In genomic region chr1:58882322-58882951, GRCh38 we compare ENCODE assay signal across 1 cellular context.
TF ChIP-seq lines count a peak whose summit lies in the region.

No MANE protein-coding gene starts in this region.

TF ChIP-seq in HEK293, 187 proteins besides CTCF, POLR2A, EP300 and RAD21 (continued from another document and continues in another):
- no peak for TF ChIP-seq PRDM4 (tag by site-specific recombination; IDR thresholded peaks at IDR 0.05)
- TF ChIP-seq ZNF707 (tag by site-specific recombination; IDR thresholded peaks at IDR 0.05) = no peak
- no peak for TF ChIP-seq ZNF366 (tag by site-specific recombination; conservative IDR thresholded peaks at IDR 0.05)
- no peak for TF ChIP-seq ZNF513 (tag by site-specific recombination; IDR thresholded peaks at IDR 0.05)
- no peak for TF ChIP-seq ZNF510 (tag by site-specific recombination; IDR thresholded peaks at IDR 0.05; ENCODE audit: insufficient replicate concordance)
- no peak for TF ChIP-seq ZNF530 (tag by site-specific recombination; IDR thresholded peaks at IDR 0.05; ENCODE audit: low read depth)
- no peak for TF ChIP-seq ZNF560 (tag by site-specific recombination; IDR thresholded peaks at IDR 0.05; ENCODE audit: borderline replicate concordance)
- no peak for TF ChIP-seq ZNF354C (tag by site-specific recombination; IDR thresholded peaks at IDR 0.05; ENCODE audit: borderline replicate concordance, low read depth)
- TF ChIP-seq ZFP69B (tag by site-specific recombination; IDR thresholded peaks at IDR 0.05) = no peak
- TF ChIP-seq ZNF76 (tag by site-specific recombination; IDR thresholded peaks at IDR 0.05; ENCODE audit: borderline replicate concordance, low read depth) = no peak
- TF ChIP-seq ZNF416 (tag by site-specific recombination; IDR thresholded peaks at IDR 0.05) = no peak
- 0 out of 2 replicates have a peak, but pooled peaks have one; percentile 24 for TF ChIP-seq KLF16 (tag by site-specific recombination; IDR thresholded peaks at IDR 0.05)
- TF ChIP-seq ZFP41 (tag by site-specific recombination; IDR thresholded peaks at IDR 0.05; ENCODE audit: borderline replicate concordance) = no peak
- no peak for TF ChIP-seq ZNF133 (tag by site-specific recombination; IDR thresholded peaks at IDR 0.05)
- TF ChIP-seq KLF7 (tag by site-specific recombination; IDR thresholded peaks at IDR 0.05; ENCODE audit: borderline replicate concordance) = no peak
- TF ChIP-seq ZNF792 (tag by site-specific recombination; IDR thresholded peaks at IDR 0.05) = no peak
- TF ChIP-seq ZNF121 (tag by site-specific recombination; IDR thresholded peaks at IDR 0.05) = no peak
- no peak for TF ChIP-seq ZNF501 (tag by site-specific recombination; IDR thresholded peaks at IDR 0.05)
- TF ChIP-seq ZNF132 (tag by site-specific recombination; IDR thresholded peaks at IDR 0.05; ENCODE audit: borderline replicate concordance) = no peak
- no peak for TF ChIP-seq ZNF670 (tag by site-specific recombination; IDR thresholded peaks at IDR 0.05; ENCODE audit: low read depth)
- TF ChIP-seq ZNF580 (tag by site-specific recombination; IDR thresholded peaks at IDR 0.05) = no peak
- TF ChIP-seq KLF9 (tag by site-specific recombination; IDR thresholded peaks at IDR 0.05; ENCODE audit: low read depth) = no peak
- no peak for TF ChIP-seq ZNF777 (tag by site-specific recombination; IDR thresholded peaks at IDR 0.05; ENCODE audit: borderline replicate concordance)
- TF ChIP-seq ZNF26 (tag by site-specific recombination; IDR thresholded peaks at IDR 0.05) = no peak
- TF ChIP-seq ZBTB7A (tag by site-specific recombination; IDR thresholded peaks at IDR 0.05; ENCODE audit: low read depth) = no peak
- TF ChIP-seq ZNF335 (tag by site-specific recombination; conservative IDR thresholded peaks at IDR 0.05) = no peak
- peak; percentile 41; the same call in 1 of the 2 replicates for TF ChIP-seq ZFHX2 (tag by site-specific recombination; conservative IDR thresholded peaks at IDR 0.05)
- no peak for TF ChIP-seq ZNF16 (tag by site-specific recombination; IDR thresholded peaks at IDR 0.05; ENCODE audit: low read depth)
- TF ChIP-seq PRDM6 (tag by site-specific recombination; IDR thresholded peaks at IDR 0.05) = peak; percentile 85
- TF ChIP-seq GLIS2 (tag by site-specific recombination; IDR thresholded peaks at IDR 0.05) = no peak
- no peak; the same call in 1 of the 2 replicates for TF ChIP-seq ZNF600 (tag by site-specific recombination; IDR thresholded peaks at IDR 0.05)
- no peak for TF ChIP-seq ZNF544 (tag by site-specific recombination; IDR thresholded peaks at IDR 0.05)
- TF ChIP-seq ZNF10 (tag by site-specific recombination; IDR thresholded peaks at IDR 0.05) = no peak
- TF ChIP-seq ZNF302 (tag by site-specific recombination; IDR thresholded peaks at IDR 0.05; ENCODE audit: low read depth) = no peak
- TF ChIP-seq ZNF660 (tag by site-specific recombination; IDR thresholded peaks at IDR 0.05) = no peak
- no peak for TF ChIP-seq ZNF211 (tag by site-specific recombination; IDR thresholded peaks at IDR 0.05; ENCODE audit: low read depth)
- no peak for TF ChIP-seq INSM2 (tag by site-specific recombination; IDR thresholded peaks at IDR 0.05)
- TF ChIP-seq ZNF433 (tag by site-specific recombination; IDR thresholded peaks at IDR 0.05; ENCODE audit: low read depth) = no peak
- no peak for TF ChIP-seq ZXDB (tag by site-specific recombination; IDR thresholded peaks at IDR 0.05)
- peak; percentile 58; the same call in 1 of the 2 replicates for TF ChIP-seq ZNF449 (tag by site-specific recombination; IDR thresholded peaks at IDR 0.05)
- TF ChIP-seq HOXA7 (CRISPR knock-in tag; IDR thresholded peaks at IDR 0.05; ENCODE audit: borderline replicate concordance) = no peak
- no peak for TF ChIP-seq REST (tag by site-specific recombination; IDR thresholded peaks at IDR 0.05)
- no peak for TF ChIP-seq ZNF423 (tag by site-specific recombination; IDR thresholded peaks at IDR 0.05)
- no peak for TF ChIP-seq ZNF747 (tag by site-specific recombination; IDR thresholded peaks at IDR 0.05)
- no peak for TF ChIP-seq ZNF639 (tag by site-specific recombination; IDR thresholded peaks at IDR 0.05)
- no peak for TF ChIP-seq ZNF623 (tag by site-specific recombination; IDR thresholded peaks at IDR 0.05)
- no peak for TF ChIP-seq SP2 (tag by site-specific recombination; IDR thresholded peaks at IDR 0.05)
- no peak for TF ChIP-seq ZNF521 (tag by site-specific recombination; IDR thresholded peaks at IDR 0.05)
- 0 out of 2 replicates have a peak, but pooled peaks have one; percentile 17 for TF ChIP-seq ZNF561 (tag by site-specific recombination; IDR thresholded peaks at IDR 0.05; ENCODE audit: borderline replicate concordance)
- no peak for TF ChIP-seq ZNF248 (tag by site-specific recombination; IDR thresholded peaks at IDR 0.05)
- TF ChIP-seq ZNF324 (tag by site-specific recombination; IDR thresholded peaks at IDR 0.05) = no peak
- TF ChIP-seq ZNF488 (tag by site-specific recombination; IDR thresholded peaks at IDR 0.05) = no peak
- no peak for TF ChIP-seq ZNF571 (tag by site-specific recombination; IDR thresholded peaks at IDR 0.05)
